Comparison of ENCODE assay signal across 13 cellular contexts in the genomic region with DNA sequence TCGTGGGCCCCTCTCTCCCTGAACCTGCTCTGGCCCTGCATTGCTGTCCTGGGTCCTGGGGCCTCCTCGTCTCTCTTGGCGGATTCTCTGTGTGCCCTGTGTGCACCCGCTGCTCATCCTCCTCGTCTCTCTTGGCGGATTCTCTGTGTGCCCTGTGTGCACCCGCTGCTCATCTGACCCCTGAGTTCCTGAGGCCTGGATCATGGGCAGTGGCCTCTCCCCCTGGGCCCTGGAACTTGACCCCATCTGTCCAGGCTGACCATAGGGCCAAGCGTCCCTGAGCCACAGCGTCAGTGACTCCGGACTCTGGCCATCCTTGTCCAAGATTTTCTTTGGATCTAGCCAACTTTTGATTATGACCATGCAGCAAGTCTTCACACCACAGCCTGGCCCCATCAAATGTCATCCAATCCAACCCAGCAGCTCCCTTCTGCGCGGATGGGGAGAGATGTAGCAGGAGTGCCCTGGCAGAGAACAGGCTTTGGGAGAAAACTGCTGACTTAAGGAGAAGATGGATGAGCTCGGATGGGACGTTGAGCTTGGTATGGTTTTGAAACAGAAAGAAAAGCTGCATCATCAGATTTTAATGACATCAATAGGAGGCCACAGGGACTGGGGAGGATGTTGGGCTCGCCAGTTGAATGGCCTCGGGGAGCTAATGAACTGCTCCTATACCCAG.
"Had no signal": no experiment of that assay in that cellular context is flagged by ENCODE, and none has a peak within 500 bp of the region (broad histone marks: within the 10 kb centered on the region; RNA-seq: fewer than 3 reads in every experiment).

No MANE protein-coding gene starts in this region.

- H3K4me3 Mint-ChIP-seq: activated CD8-positive, alpha-beta T cell treated with anti-CD3 and anti-CD28 coated beads for 36 hours; activated T-cell treated with anti-CD3 and anti-CD28 coated beads, Interleukin-2, amount 50 U/mL, for 4 hours; naive B cell; neural crest cell had no signal

- H3K4me1 Mint-ChIP-seq: neural crest cell had no signal

- ATAC-seq: activated CD8-positive, alpha-beta T cell treated with anti-CD3 and anti-CD28 coated beads for 36 hours; activated T-cell treated with anti-CD3 and anti-CD28 coated beads, Interleukin-2, amount 50 U/mL, for 4 hours; left lung had no signal

- H3K27ac Mint-ChIP-seq: activated CD8-positive, alpha-beta T cell treated with anti-CD3 and anti-CD28 coated beads for 36 hours had no signal

- H3K27me3 Mint-ChIP-seq: activated CD8-positive, alpha-beta T cell treated with anti-CD3 and anti-CD28 coated beads for 36 hours had no signal

- DNase-seq: activated CD4-positive, alpha-beta T cell treated with anti-CD3 and anti-CD28 coated beads for 48 hours; activated CD4-positive, CD25-positive, alpha-beta regulatory T cell; activated CD8-positive, alpha-beta T cell treated with anti-CD3 and anti-CD28 coated beads for 36 hours; activated naive CD4-positive, alpha-beta T cell treated with anti-CD3 and anti-CD28 coated beads, Interleukin-2, amount 50 U/mL, for 16 hours; activated T-cell treated with anti-CD3 and anti-CD28 coated beads, Interleukin-2, amount 50 U/mL, for 4 hours; effector CD4-positive, alpha-beta T cell; naive B cell; stimulated activated CD4-positive, alpha-beta T cell treated with anti-CD3 and anti-CD28 coated beads, Interleukin-2, amount 100 ng/mL, for 24 hours; stimulated activated naive CD4-positive, alpha-beta T cell treated with Interleukin-2 at 50 U/mL for 16 hours; T-helper 1 cell; T1000 had no signal

- H3K9me3 Mint-ChIP-seq: activated CD8-positive, alpha-beta T cell treated with anti-CD3 and anti-CD28 coated beads for 36 hours; activated T-cell treated with anti-CD3 and anti-CD28 coated beads, Interleukin-2, amount 50 U/mL, for 4 hours; neural crest cell had no signal

- H3K36me3 Mint-ChIP-seq: naive B cell had no signal
